Comparison of ENCODE assay signal across 9 cellular contexts in the genomic region with DNA sequence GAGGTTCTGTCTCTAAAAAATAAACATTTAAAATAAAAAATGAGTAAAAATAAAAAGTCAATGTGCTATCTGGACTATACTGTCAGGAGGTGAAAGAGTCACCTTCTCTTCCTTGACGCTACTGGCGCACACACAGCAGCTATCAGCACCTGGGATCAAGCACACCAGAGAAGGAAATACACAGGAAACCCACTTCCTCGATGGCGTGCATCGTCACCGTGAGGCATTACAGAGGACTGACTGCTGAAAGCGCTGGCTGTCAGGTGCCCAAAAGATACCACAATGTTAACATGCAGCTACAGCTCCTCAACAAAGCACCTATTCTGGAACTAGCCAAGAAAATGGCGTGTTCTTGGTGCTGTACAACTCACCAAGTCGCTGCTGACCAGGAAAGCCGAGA. TPM values are rescaled to one million over a fixed set of nuclear protein-coding genes. Genes with fewer than 3 reads are reported as not detected.
A peak's percentile ranks its signal among the peaks of the same experiment; 100 is the strongest.
DNase-seq lines count a peak whose midpoint lies in the region; TF ChIP-seq lines count a peak whose summit lies in the region.
"Had no signal": no experiment of that assay in that cellular context is flagged by ENCODE, and none has a peak within 500 bp of the region (broad histone marks: within the 10 kb centered on the region; RNA-seq: fewer than 3 reads in every experiment).

No MANE protein-coding gene starts in this region.

- H3K27ac ChIP-seq in tibial nerve = no peak overlapping the region

- TF ChIP-seq EP300 in tibial nerve (IDR thresholded peaks at IDR 0.05) = no peak

- POLR2A ChIA-PET in activated CD4-positive, alpha-beta memory T cell treated with anti-CD3 and anti-CD28 coated beads, Interleukin-2, amount 10 ng/mL, durations not matched to agents 7 days and 5 days (lab: Charles Lee) = interaction anchor here (0.6 to 2.4 kb wide), 13 partner anchors 10 to 93 kb away, joined by 3 to 19 read pairs (median 5); a partner anchor contains a TSS
- POLR2A ChIA-PET in GM10248 (lab: Yijun Ruan, JAX) = no interaction called here

- H3K27ac Mint-ChIP-seq in IgD-negative memory B cell = peak overlapping the region; percentile 5 to 96 (median 86)
- peak overlapping the region; percentile 100 for H3K27ac Mint-ChIP-seq in activated CD4-positive, alpha-beta memory T cell treated with anti-CD3 and anti-CD28 coated beads, Interleukin-2, amount 10 ng/mL, durations not matched to agents 7 days and 5 days
- no peak overlapping the region for H3K27ac Mint-ChIP-seq in osteocyte (ENCODE audit: unreplicated experiment)

- TF ChIP-seq POLR2A in tibial nerve (IDR thresholded peaks at IDR 0.05) = no peak

- no peak overlapping the region for H3K4me3 ChIP-seq in tibial nerve

- H3K27me3 Mint-ChIP-seq in IgD-negative memory B cell (no peaks in the 10 kb centered on the region), osteocyte (ENCODE audit: unreplicated experiment) (no peaks in the 10 kb centered on the region)
- no peaks in the 10 kb centered on the region for H3K27me3 Mint-ChIP-seq in activated CD4-positive, alpha-beta memory T cell treated with anti-CD3 and anti-CD28 coated beads, Interleukin-2, amount 10 ng/mL, durations not matched to agents 7 days and 5 days

- TF ChIP-seq CTCF in GM10248 (IDR thresholded peaks at IDR 0.05; ENCODE audit: control extremely low read depth, extremely low read depth, low read depth, missing control alignments) (no peak), tibial nerve (IDR thresholded peaks at IDR 0.05) (no peak), osteocyte (IDR thresholded peaks at IDR 0.05) (no peak)

- H3K4me3 Mint-ChIP-seq in IgD-negative memory B cell (peak overlapping the region in 3 of 4 donors; percentile 1 to 86 (median 78)), osteocyte (ENCODE audit: unreplicated experiment) (no peak overlapping the region)
- H3K4me3 Mint-ChIP-seq in activated CD4-positive, alpha-beta memory T cell treated with anti-CD3 and anti-CD28 coated beads, Interleukin-2, amount 10 ng/mL, durations not matched to agents 7 days and 5 days = peak overlapping the region; percentile 62

- H3K36me3 ChIP-seq in tibial nerve = peaks cover 3 to 92% (median 13%) of the 10 kb centered on the region in 3 donors

- CTCF ChIA-PET in activated CD4-positive, alpha-beta memory T cell treated with anti-CD3 and anti-CD28 coated beads, Interleukin-2, amount 10 ng/mL, durations not matched to agents 7 days and 5 days (lab: Charles Lee) = interaction anchor here (0.6 to 0.9 kb wide), 3 partner anchors 18 to 318 kb away, joined by 3 to 4 read pairs (median 3); no protein-coding TSS in a partner anchor
- CTCF ChIA-PET in GM10248 (lab: Yijun Ruan, JAX) = no interaction called here

- no peaks in the 10 kb centered on the region for H3K27me3 ChIP-seq in tibial nerve

- WGBS in tibial nerve, 2 donors = 74 to 82% methylated on average over 10 of the region's 10 CpGs

- peaks cover 0 to 18% (median 5%) of the 10 kb centered on the region in 4 donors for H3K4me1 ChIP-seq in tibial nerve

- H3K9me3 ChIP-seq in tibial nerve = no peaks in the 10 kb centered on the region

- H3K4me1 Mint-ChIP-seq in IgD-negative memory B cell = peaks cover 9 to 14% (median 12%) of the 10 kb centered on the region in 3 donors
- H3K4me1 Mint-ChIP-seq in activated CD4-positive, alpha-beta memory T cell treated with anti-CD3 and anti-CD28 coated beads, Interleukin-2, amount 10 ng/mL, durations not matched to agents 7 days and 5 days = peaks cover 61% of the 10 kb centered on the region
- H3K4me1 Mint-ChIP-seq in osteocyte (ENCODE audit: unreplicated experiment) = peaks cover 20% of the 10 kb centered on the region

- DNase-seq in activated CD4-positive, alpha-beta memory T cell treated with anti-CD3 and anti-CD28 coated beads, Interleukin-2, amount 10 ng/mL, durations not matched to agents 7 days and 5 days = peak; percentile 91
- DNase-seq in dermis microvascular lymphatic vessel endothelial cell (ENCODE audit: low read depth in 2 of 2) = peak; percentile 90 to 92
- peak; percentile 65 to 66 for DNase-seq in stimulated activated CD4-positive, alpha-beta T cell treated with anti-CD3 and anti-CD28 coated beads, Interleukin-2, amount 100 ng/mL, for 24 hours
- no peak for DNase-seq in GM10248 (ENCODE audit: extremely low spot score)
- DNase-seq in tibial nerve (ENCODE audit: low spot score in 2 of 2) = no peak
- no peak for DNase-seq in COR-L47 (lab: John Stamatoyannopoulos, UW)
- no peak for DNase-seq in osteocyte (ENCODE audit: extremely low spot score, unreplicated experiment)
- DNase-seq: DMS79 treated with DMSO at 0.1 percent for 48 hours had no signal

- H3K9me3 Mint-ChIP-seq in IgD-negative memory B cell = no peaks in the 10 kb centered on the region
- H3K9me3 Mint-ChIP-seq in activated CD4-positive, alpha-beta memory T cell treated with anti-CD3 and anti-CD28 coated beads, Interleukin-2, amount 10 ng/mL, durations not matched to agents 7 days and 5 days = no peaks in the 10 kb centered on the region
- H3K9me3 Mint-ChIP-seq in osteocyte (ENCODE audit: unreplicated experiment) = no peaks in the 10 kb centered on the region

- H3K36me3 Mint-ChIP-seq in IgD-negative memory B cell (peaks cover 2% of the 10 kb centered on the region), osteocyte (ENCODE audit: unreplicated experiment) (peaks cover 35% of the 10 kb centered on the region)
- peaks cover 79% of the 10 kb centered on the region for H3K36me3 Mint-ChIP-seq in activated CD4-positive, alpha-beta memory T cell treated with anti-CD3 and anti-CD28 coated beads, Interleukin-2, amount 10 ng/mL, durations not matched to agents 7 days and 5 days (ENCODE audit: low read depth)

RNA-seq across cellular contexts. Expression of a gene that starts 6.1 kb away (rescaled TPM):
- 18.9 TPM for polyA plus RNA-seq in IgD-negative memory B cell
- total RNA-seq in activated CD4-positive, alpha-beta memory T cell treated with anti-CD3 and anti-CD28 coated beads, Interleukin-2, amount 10 ng/mL, durations not matched to agents 7 days and 5 days = 10 to 100 TPM; 57.3 to 57.7 TPM
- total RNA-seq in dermis microvascular lymphatic vessel endothelial cell = 15.7 and 29.5 TPM in 2 replicates
- 10 to 100 TPM; 24.9 to 29.5 (median 28.0) TPM for total RNA-seq in tibial nerve
- 49.8 and 55.5 TPM in 2 replicates for total RNA-seq in osteocyte

RNA-seq across cellular contexts. Expression of a gene that starts 23.9 kb away (rescaled TPM):
- 25.8 TPM for polyA plus RNA-seq in IgD-negative memory B cell
- total RNA-seq in activated CD4-positive, alpha-beta memory T cell treated with anti-CD3 and anti-CD28 coated beads, Interleukin-2, amount 10 ng/mL, durations not matched to agents 7 days and 5 days = 10 to 100 TPM; 50.8 to 53.6 TPM
- 2.6 and 8.0 TPM in 2 replicates for total RNA-seq in dermis microvascular lymphatic vessel endothelial cell
- total RNA-seq in tibial nerve = 10 to 100 TPM in 3 of 4 donors, 1 to 10 TPM in 1; 9.8 to 22.5 (median 12.6) TPM
- total RNA-seq in osteocyte = 45.1 and 50.1 TPM in 2 replicates

Comparison
In these comparisons a context has a peak if more than half of its experiments do, and no peak if none do; other contexts are left out.
1. DNase-seq: peak in activated CD4-positive, alpha-beta memory T cell treated with anti-CD3 and anti-CD28 coated beads, Interleukin-2, amount 10 ng/mL, durations not matched to agents 7 days and 5 days (single experiment), dermis microvascular lymphatic vessel endothelial cell (2 of 2) and stimulated activated CD4-positive, alpha-beta T cell treated with anti-CD3 and anti-CD28 coated beads, Interleukin-2, amount 100 ng/mL, for 24 hours (2 of 2); none in GM10248 (single experiment), tibial nerve (0 of 2), COR-L47 (single experiment) and osteocyte (single experiment).